ENCODE assay signal across 8 cellular contexts in genomic region chr7:25391295-25391861, GRCh38.
DNase-seq lines count a peak whose midpoint lies in the region; ATAC-seq and TF ChIP-seq lines count a peak whose summit lies in the region.

No MANE protein-coding gene starts in this region.

- peak; percentile 58 for DNase-seq in COLO829 (ENCODE audit: low spot score)
- peak; percentile 68 for DNase-seq in Karpas-422
- DNase-seq in brain microvascular endothelial cell, result peak; percentile 9
- peak; percentile 33 for DNase-seq in myocyte (ENCODE audit: low read depth)
- DNase-seq in mucosa of gallbladder (ENCODE audit: low spot score), result no peak
- DNase-seq in stimulated activated CD4-positive, alpha-beta T cell treated with anti-CD3 and anti-CD28 coated beads, Interleukin-2, amount 100 ng/mL, for 48 hours, result no peak

- no peak overlapping the region for H3K27ac ChIP-seq in Karpas-422 (ENCODE audit: low read length)
- no peak overlapping the region for H3K27ac ChIP-seq in brain microvascular endothelial cell

- H2AFZ ChIP-seq in Karpas-422 (ENCODE audit: low read length), result no peak overlapping the region

- no peaks in the 10 kb centered on the region for H3K27me3 ChIP-seq in Karpas-422 (ENCODE audit: low read length)
- no peaks in the 10 kb centered on the region for H3K27me3 ChIP-seq in brain microvascular endothelial cell (replicated peaks)

- H4K20me1 ChIP-seq in Karpas-422 (ENCODE audit: insufficient read depth, low read depth, low read length), result no peaks in the 10 kb centered on the region

- H3K9ac ChIP-seq in Karpas-422 (ENCODE audit: low read length), result no peak overlapping the region

- in situ Hi-C loops in brain microvascular endothelial cell (cut with HindIII; ENCODE audit: low pct_ligation_motif_present, low sequenced_read_pairs), result no loop called here

- H3K4me2 ChIP-seq in Karpas-422 (ENCODE audit: low read depth, low read length, poor library complexity, severe bottlenecking), result no peak overlapping the region

- H3K79me2 ChIP-seq in Karpas-422 (ENCODE audit: low read length), result no peaks in the 10 kb centered on the region

- H3K9me2 ChIP-seq in Karpas-422 (replicated peaks; ENCODE audit: insufficient read depth, low read length), result no peaks in the 10 kb centered on the region

- no peaks in the 10 kb centered on the region for H3K9me3 ChIP-seq in Karpas-422 (ENCODE audit: low read length)

- H3K36me3 ChIP-seq in Karpas-422 (ENCODE audit: insufficient read depth, low read length) (no peaks in the 10 kb centered on the region), brain microvascular endothelial cell (replicated peaks) (no peaks in the 10 kb centered on the region)

- peak; percentile 30 for TF ChIP-seq CTCF in brain microvascular endothelial cell (IDR thresholded peaks at IDR 0.05; ENCODE audit: low read depth, low read length, missing control alignments)

- ATAC-seq in HG03439 (IDR thresholded peaks at IDR 0.05; ENCODE audit: unreplicated experiment), result no peak
- ATAC-seq in activated CD4-positive, CD25-positive, alpha-beta regulatory T cell treated with anti-CD3 and anti-CD28 coated beads, Interleukin-2, amount 50 U/mL, for 24 hours, result no peak

- H3K4me3 ChIP-seq in Karpas-422 (ENCODE audit: low read length), result no peak overlapping the region
- no peak overlapping the region for H3K4me3 ChIP-seq in brain microvascular endothelial cell (ENCODE audit: low read depth, low read length)

- H3K4me1 ChIP-seq in Karpas-422 (ENCODE audit: low read length), result no peaks in the 10 kb centered on the region

Comparison
In these comparisons a context has a peak if more than half of its experiments do, and no peak if none do; other contexts are left out.
1. DNase-seq: peak in COLO829 (single experiment), Karpas-422 (single experiment), brain microvascular endothelial cell (single experiment) and myocyte (single experiment); none in mucosa of gallbladder (single experiment) and stimulated activated CD4-positive, alpha-beta T cell treated with anti-CD3 and anti-CD28 coated beads, Interleukin-2, amount 100 ng/mL, for 48 hours (0 of 2).